19 cellular contexts compared by ENCODE assay signal in the genomic region with DNA sequence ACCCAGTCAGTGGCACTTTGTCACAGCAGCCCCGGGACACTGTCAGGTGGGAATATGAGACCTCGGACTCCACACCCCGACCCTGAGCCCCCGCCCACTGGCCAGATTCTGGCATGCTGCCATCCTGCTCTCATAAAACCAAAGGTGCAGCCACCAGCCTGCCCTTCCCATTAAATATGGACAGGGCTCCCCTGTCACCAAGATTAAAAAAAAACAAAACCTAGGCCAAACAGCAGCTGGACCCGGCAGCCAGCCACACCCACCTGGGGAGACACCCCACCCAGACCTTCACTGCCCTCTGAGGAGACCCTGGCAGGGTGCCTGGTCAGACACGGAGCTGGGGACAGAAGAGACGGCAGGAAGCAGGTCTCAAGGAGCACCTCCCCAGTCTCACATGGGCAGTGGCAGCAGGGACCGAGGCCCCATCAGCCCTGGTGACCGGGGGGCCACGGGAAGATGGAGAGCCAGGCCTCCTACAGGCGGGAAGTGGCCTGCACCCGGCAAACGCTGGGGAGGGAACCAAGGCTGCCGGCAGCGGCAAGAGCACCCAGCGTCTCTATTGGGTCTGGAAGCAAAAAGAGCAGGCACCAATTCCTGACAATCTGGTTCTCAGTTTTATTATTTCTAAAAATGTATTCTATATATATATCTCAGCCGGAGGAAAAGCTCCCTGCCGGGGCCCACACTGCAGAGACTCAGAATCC.
DNase-seq lines count a peak whose midpoint lies in the region; ATAC-seq, FAIRE-seq and TF ChIP-seq lines count a peak whose summit lies in the region.
"Had no signal": no experiment of that assay in that cellular context is flagged by ENCODE, and none has a peak within 500 bp of the region (broad histone marks: within the 10 kb centered on the region; RNA-seq: fewer than 3 reads in every experiment).

No MANE protein-coding gene starts in this region.

- in situ Hi-C loops in K562 (cut with MboI) (no loop called here), transverse colon (cut with MboI; ENCODE audit: low pct_ligation_motif_present in 1 of 4, low pct_unique_long_range_greater_than_20kb in 1 of 4, low sequenced_read_pairs in 3 of 4) (loop anchor here in 2 of 4 donors (25.0 kb wide), 1 partner anchor 294 kb away; the partner anchor contains the start of gene KCNAB2 (in 2 of the 2))

- CTCF ChIA-PET in K562 (lab: Yijun Ruan, JAX; ENCODE audit: low intra/inter-chr PET ratio) (no interaction called here), MCF 10A (lab: Yijun Ruan, JAX) (interaction anchor here (0.6 kb wide), 1 partner anchor 221 kb away, joined by 3 read pairs; no protein-coding TSS in a partner anchor)

- no peak for TF ChIP-seq RAD21 in K562 (CRISPR knock-in tag; conservative IDR thresholded peaks at IDR 0.05 in 1 of 2, IDR thresholded peaks at IDR 0.05 in 1 of 2)

- H3K27me3 ChIP-seq in K562 (ENCODE audit: control insufficient read depth in 2 of 2, insufficient read depth in 2 of 2, low read length in 2 of 2) (no peaks in the 10 kb centered on the region), transverse colon (no peaks in the 10 kb centered on the region)
- H3K27me3 ChIP-seq: BE2C had no signal

- no peak for ATAC-seq in K562
- ATAC-seq in HG02678 (IDR thresholded peaks at IDR 0.05; ENCODE audit: unreplicated experiment), result no peak
- no peak for ATAC-seq in GM19035 (IDR thresholded peaks at IDR 0.05; ENCODE audit: unreplicated experiment)

- POLR2A ChIA-PET in K562 (lab: Yijun Ruan, JAX), result interaction anchor here (0.7 to 1.4 kb wide), 2 partner anchors 13 to 335 kb away, joined by 4 read pairs; no protein-coding TSS in a partner anchor
- POLR2A ChIA-PET in MCF 10A (lab: Yijun Ruan, JAX), result no interaction called here

- H3K27ac Mint-ChIP-seq in HFFc6 (no peak overlapping the region), MCF 10A (ENCODE audit: low read depth, unreplicated experiment) (no peak overlapping the region)
- H3K27ac Mint-ChIP-seq in activated T-helper 2 cell treated with anti-CD3 and anti-CD28 coated beads, Interferon-gamma antibody, Interleukin-2, Interleukin-4, amounts not matched to agents 10 μg/mL and 5 μg/mL and 100 μg/mL, durations not matched to agents 14 hours and 24 hours and 36 hours, result no peak overlapping the region

- no peak overlapping the region for H3K4me2 ChIP-seq in K562 (ENCODE audit: insufficient read depth, low read length)
- H3K4me2 ChIP-seq: KMS-11, PC-9, SK-N-SH had no signal

- TF ChIP-seq POLR2A in K562 (conservative IDR thresholded peaks at IDR 0.05), result no peak
- TF ChIP-seq POLR2A in transverse colon (IDR thresholded peaks at IDR 0.05), result peak; percentile 13

- H3K27ac ChIP-seq in K562 (ENCODE audit: extremely low read depth, low read depth, low read length) (no peak overlapping the region), transverse colon (peak overlapping the region; percentile 2 to 46 (median 28))
- H3K27ac ChIP-seq: KMS-11, PC-9 had no signal

- H3K36me3 Mint-ChIP-seq in HFFc6 (ENCODE audit: low read depth), result 0 out of 2 replicates have a peak, but pooled peaks cover 4% of the 10 kb centered on the region
- peaks cover 34% of the 10 kb centered on the region for H3K36me3 Mint-ChIP-seq in MCF 10A (ENCODE audit: insufficient read depth, unreplicated experiment)
- H3K36me3 Mint-ChIP-seq in activated T-helper 2 cell treated with anti-CD3 and anti-CD28 coated beads, Interferon-gamma antibody, Interleukin-2, Interleukin-4, amounts not matched to agents 10 μg/mL and 5 μg/mL and 100 μg/mL, durations not matched to agents 14 hours and 24 hours and 36 hours (ENCODE audit: low read depth), result peaks cover 7% of the 10 kb centered on the region

- peaks cover 4% of the 10 kb centered on the region; the same call in 1 of the 2 replicates for H4K20me1 ChIP-seq in K562 (replicated peaks; ENCODE audit: control insufficient read depth, insufficient read depth, low read length)

- H3K9me3 Mint-ChIP-seq in HFFc6 (no peaks in the 10 kb centered on the region), MCF 10A (ENCODE audit: unreplicated experiment) (no peaks in the 10 kb centered on the region)
- H3K9me3 Mint-ChIP-seq in activated T-helper 2 cell treated with anti-CD3 and anti-CD28 coated beads, Interferon-gamma antibody, Interleukin-2, Interleukin-4, amounts not matched to agents 10 μg/mL and 5 μg/mL and 100 μg/mL, durations not matched to agents 14 hours and 24 hours and 36 hours, result no peaks in the 10 kb centered on the region
- H3K9me3 Mint-ChIP-seq: CD8-positive, alpha-beta memory T cell had no signal

- H3K4me1 ChIP-seq in K562 (replicated peaks in 1 of 2; ENCODE audit: control insufficient read depth in 2 of 2, insufficient read depth in 2 of 2, low read length in 2 of 2) (peaks cover 0 to 14% of the 10 kb centered on the region in 2 experiments; a peak in 1 of 5 replicates), transverse colon (peaks cover 12 to 43% (median 22%) of the 10 kb centered on the region in 4 donors)

- H3K9ac ChIP-seq in K562 (ENCODE audit: insufficient read depth in 1 of 2, low read depth in 2 of 2, low read length in 2 of 2), result 0 out of 4 replicates have a peak overlapping the region, but pooled peaks of 1 of the 2 experiments have one; percentile 38
- H3K9ac ChIP-seq: KMS-11, SK-N-SH had no signal

- H3K36me3 ChIP-seq in K562 (ENCODE audit: control insufficient read depth, insufficient read depth, low read length) (no peaks in the 10 kb centered on the region), transverse colon (no peaks in the 10 kb centered on the region)
- H3K36me3 ChIP-seq: BE2C had no signal

- no peaks in the 10 kb centered on the region for H3K79me2 ChIP-seq in K562 (ENCODE audit: control insufficient read depth, insufficient read depth, low read length)

- H3K4me3 ChIP-seq in K562 (no peak overlapping the region), transverse colon (no peak overlapping the region)
- H3K4me3 ChIP-seq: PC-9 had no signal

- H3K9me3 ChIP-seq in K562 (replicated peaks; ENCODE audit: control insufficient read depth, insufficient read depth, low read depth, low read length), result no peaks in the 10 kb centered on the region
- H3K9me3 ChIP-seq in transverse colon, result no peaks in the 10 kb centered on the region
- H3K9me3 ChIP-seq: BE2C, SK-N-SH had no signal

- WGBS in K562 (ENCODE audit: insufficient coverage, low coverage, missing lambda C conversion rate), result 68% methylated on average over 18 of the region's 18 CpGs
- WGBS in transverse colon (ENCODE audit: low coverage in 1 of 2), 2 donors, result 67% methylated on average over 14 of the region's 18 CpGs; no CpG with 5 or more reads in 1 of the 2 donors

- H3K4me3 Mint-ChIP-seq in HFFc6 (no peak overlapping the region), MCF 10A (ENCODE audit: unreplicated experiment) (no peak overlapping the region)
- no peak overlapping the region for H3K4me3 Mint-ChIP-seq in activated T-helper 2 cell treated with anti-CD3 and anti-CD28 coated beads, Interferon-gamma antibody, Interleukin-2, Interleukin-4, amounts not matched to agents 10 μg/mL and 5 μg/mL and 100 μg/mL, durations not matched to agents 14 hours and 24 hours and 36 hours (ENCODE audit: low read depth)
- H3K4me3 Mint-ChIP-seq: CD8-positive, alpha-beta memory T cell had no signal

- BruUV-seq in K562 (replicated peaks; lab: Mats Ljungman, UMichigan), result no TSS peak
- BruUV-seq in MCF 10A (replicated peaks; lab: Mats Ljungman, UMichigan), result no TSS peak

- DNase-seq in HFFc6, result no peak
- no peak for DNase-seq in K562 (ENCODE audit: extremely low read depth in 1 of 4, low spot score in 3 of 4)
- DNase-seq in middle frontal gyrus (ENCODE audit: extremely low spot score, low spot score), result peak; percentile 15
- peak; percentile 39 for DNase-seq in transverse colon
- DNase-seq in MCF 10A (ENCODE audit: unreplicated experiment), result no peak
- DNase-seq in activated T-helper 2 cell treated with anti-CD3 and anti-CD28 coated beads, Interferon-gamma antibody, Interleukin-2, Interleukin-4, amounts not matched to agents 10 μg/mL and 5 μg/mL and 100 μg/mL, durations not matched to agents 14 hours and 24 hours and 36 hours (ENCODE audit: low spot score), result no peak
- DNase-seq: BE2C; CD8-positive, alpha-beta memory T cell; MM.1S; NCI-H1105; NCI-H1694 treated with DMSO at 0.1 percent for 48 hours; NCI-H345; NCI-H69; SK-N-SH had no signal

- TF ChIP-seq CTCF in HFFc6 (IDR thresholded peaks at IDR 0.05) (0 out of 2 replicates have a peak, but pooled peaks have one; percentile 22), K562 (IDR thresholded peaks at IDR 0.05 in 2 of 3, conservative IDR thresholded peaks at IDR 0.05 in 1 of 3; ENCODE audit: insufficient read depth in 2 of 3, low read depth in 1 of 3, low read length in 3 of 3) (no peak), transverse colon (IDR thresholded peaks at IDR 0.05) (no peak), MCF 10A (IDR thresholded peaks at IDR 0.05; ENCODE audit: unreplicated experiment) (no peak)

- H3K27me3 Mint-ChIP-seq in HFFc6 (ENCODE audit: insufficient read depth) (no peaks in the 10 kb centered on the region), MCF 10A (ENCODE audit: insufficient read depth, unreplicated experiment) (no peaks in the 10 kb centered on the region)
- no peaks in the 10 kb centered on the region for H3K27me3 Mint-ChIP-seq in activated T-helper 2 cell treated with anti-CD3 and anti-CD28 coated beads, Interferon-gamma antibody, Interleukin-2, Interleukin-4, amounts not matched to agents 10 μg/mL and 5 μg/mL and 100 μg/mL, durations not matched to agents 14 hours and 24 hours and 36 hours (ENCODE audit: low read depth)

- no peak overlapping the region for H2AFZ ChIP-seq in K562 (ENCODE audit: low read depth, low read length)
- H2AFZ ChIP-seq: PC-9 had no signal

- H3K4me1 Mint-ChIP-seq in HFFc6 (ENCODE audit: low read depth) (peaks cover 24% of the 10 kb centered on the region), MCF 10A (ENCODE audit: insufficient read depth, unreplicated experiment) (no peaks in the 10 kb centered on the region)
- no peaks in the 10 kb centered on the region for H3K4me1 Mint-ChIP-seq in activated T-helper 2 cell treated with anti-CD3 and anti-CD28 coated beads, Interferon-gamma antibody, Interleukin-2, Interleukin-4, amounts not matched to agents 10 μg/mL and 5 μg/mL and 100 μg/mL, durations not matched to agents 14 hours and 24 hours and 36 hours (ENCODE audit: low read depth)
- H3K4me1 Mint-ChIP-seq: CD8-positive, alpha-beta memory T cell had no signal

- FAIRE-seq in K562 (lab: Jason Lieb, UNC), result no peak
- FAIRE-seq: H1 had no signal

- intact Hi-C loops in K562 (cut with micrococcal nuclease), result no loop called here
- intact Hi-C loops in transverse colon (cut with DNase I; ENCODE audit: low total_unique reads), result no loop called here
- intact Hi-C loops in MCF 10A (cut with micrococcal nuclease), result no loop called here
- intact Hi-C loops in activated T-helper 2 cell treated with anti-CD3 and anti-CD28 coated beads, Interferon-gamma antibody, Interleukin-2, Interleukin-4, amounts not matched to agents 10 μg/mL and 5 μg/mL and 100 μg/mL, durations not matched to agents 14 hours and 24 hours and 36 hours (cut with micrococcal nuclease), result no loop called here

- TF ChIP-seq EP300 in K562 (IDR thresholded peaks at IDR 0.05; ENCODE audit: low read length) (no peak), transverse colon (IDR thresholded peaks at IDR 0.05; ENCODE audit: low read depth) (no peak)

- peaks cover 3% of the 10 kb centered on the region for H3K9me1 ChIP-seq in K562 (ENCODE audit: control insufficient read depth, insufficient read depth, low read length)

TF ChIP-seq in K562, 482 proteins besides CTCF, POLR2A, EP300 and RAD21:
- no peak for TF ChIP-seq ERF (CRISPR knock-in tag; IDR thresholded peaks at IDR 0.05)
- peak; percentile 50 for TF ChIP-seq NFIC (IDR thresholded peaks at IDR 0.05)

Comparison
In these comparisons a context has a peak if more than half of its experiments do, and no peak if none do; other contexts are left out.
1. DNase-seq: peak in middle frontal gyrus (single experiment) and transverse colon (single experiment); none in HFFc6 (single experiment), K562 (0 of 4), MCF 10A (single experiment) and activated T-helper 2 cell treated with anti-CD3 and anti-CD28 coated beads, Interferon-gamma antibody, Interleukin-2, Interleukin-4, amounts not matched to agents 10 μg/mL and 5 μg/mL and 100 μg/mL, durations not matched to agents 14 hours and 24 hours and 36 hours (single experiment).